In the genomic region with DNA sequence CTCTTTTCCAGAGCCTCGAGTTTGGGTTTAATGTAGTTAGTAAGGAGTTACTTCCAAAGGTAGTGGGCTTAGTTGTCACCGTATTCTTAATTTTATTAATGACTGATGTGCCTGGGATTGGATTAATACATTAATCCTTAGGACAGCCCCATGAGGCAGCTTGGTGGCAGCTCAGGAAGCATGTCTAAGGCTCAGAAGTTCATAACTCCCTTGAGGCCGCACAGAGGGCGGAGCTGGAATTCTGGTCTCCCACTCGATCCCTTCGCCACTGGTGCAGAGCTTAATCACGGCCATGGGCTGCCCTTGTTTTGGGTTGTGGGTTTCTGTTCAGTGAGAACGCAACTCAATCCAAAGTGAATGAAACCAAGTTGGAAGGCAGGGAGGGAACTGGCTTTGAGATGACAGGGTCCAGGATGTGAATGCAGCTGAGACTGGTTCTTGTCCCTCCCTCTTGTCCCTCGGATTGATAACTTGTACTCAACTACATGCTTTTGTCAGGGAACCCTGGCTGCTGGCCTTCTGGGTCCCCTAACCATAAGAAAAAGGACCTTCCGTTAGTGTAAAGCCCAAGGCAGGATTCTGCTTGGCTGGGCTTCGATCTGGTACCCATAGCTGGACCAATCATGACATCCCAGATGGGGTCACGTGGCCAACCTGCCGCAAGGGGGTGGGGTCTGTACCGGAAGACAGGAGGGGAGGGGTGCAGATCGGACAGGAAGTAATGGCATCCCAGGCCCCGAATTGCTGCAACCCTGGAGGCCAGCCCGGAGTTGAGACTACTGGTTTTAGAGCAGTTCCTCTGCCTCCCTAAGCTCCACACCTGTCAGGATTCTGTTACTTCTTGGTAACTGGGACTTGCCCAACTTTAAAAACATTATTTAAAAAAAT, we compare ENCODE assay signal across 14 cellular contexts. TPM values are rescaled to one million over a fixed set of nuclear protein-coding genes. Genes with fewer than 3 reads are reported as not detected.
A peak's percentile ranks its signal among the peaks of the same experiment; 100 is the strongest.
DNase-seq lines count a peak whose midpoint lies in the region; ATAC-seq and TF ChIP-seq lines count a peak whose summit lies in the region.
"Had no signal": no experiment of that assay in that cellular context is flagged by ENCODE, and none has a peak within 500 bp of the region (broad histone marks: within the 10 kb centered on the region; RNA-seq: fewer than 3 reads in every experiment).

No MANE protein-coding gene starts in this region.

- no peaks in the 10 kb centered on the region for H3K27me3 Mint-ChIP-seq in activated T-cell treated with anti-CD3 and anti-CD28 coated beads, Interleukin-2, amount 50 U/mL, for 4 hours (ENCODE audit: low read depth)

- H3K4me1 Mint-ChIP-seq in activated T-cell treated with anti-CD3 and anti-CD28 coated beads, Interleukin-2, amount 50 U/mL, for 4 hours (ENCODE audit: low read depth) = peaks cover 7% of the 10 kb centered on the region
- H3K4me1 Mint-ChIP-seq: activated B cell treated with CpG ODN at 0.5 μM for 24 hours, IgD-negative memory B cell had no signal

- peaks cover 7% of the 10 kb centered on the region for H3K36me3 Mint-ChIP-seq in activated T-cell treated with anti-CD3 and anti-CD28 coated beads, Interleukin-2, amount 50 U/mL, for 4 hours (ENCODE audit: insufficient read depth)
- H3K36me3 Mint-ChIP-seq: IgD-negative memory B cell had no signal

- no peak overlapping the region for H3K4me3 ChIP-seq in psoas muscle
- H3K4me3 ChIP-seq: ascending aorta, left ventricle myocardium inferior had no signal

- H3K27me3 ChIP-seq in psoas muscle (ENCODE audit: insufficient read depth in 3 of 3, low read length in 2 of 3) = no peaks in the 10 kb centered on the region
- H3K27me3 ChIP-seq: ascending aorta had no signal

- peak; percentile 62 for ATAC-seq in activated T-cell treated with anti-CD3 and anti-CD28 coated beads, Interleukin-2, amount 50 U/mL, for 4 hours
- ATAC-seq in psoas muscle (no peak), GM18909 (IDR thresholded peaks at IDR 0.05; ENCODE audit: poor library complexity, unreplicated experiment) (no peak)

- no peak for TF ChIP-seq CTCF in psoas muscle (IDR thresholded peaks at IDR 0.05)

- H3K36me3 ChIP-seq in psoas muscle (ENCODE audit: insufficient read depth in 1 of 2, low read depth in 1 of 2) = no peaks in the 10 kb centered on the region
- H3K36me3 ChIP-seq: left ventricle myocardium inferior had no signal

- DNase-seq in activated CD8-positive, alpha-beta memory T cell treated with anti-CD3 and anti-CD28 coated beads for 24 hours = peak; percentile 63
- DNase-seq in activated CD8-positive, alpha-beta memory T cell treated with anti-CD3 and anti-CD28 coated beads, Interleukin-2, amount 50 U/mL, for 48 hours = no peak
- DNase-seq in M059J (ENCODE audit: low read depth) (peak; percentile 16), psoas muscle (no peak), NCI-H187 (lab: John Stamatoyannopoulos, UW) (no peak)
- DNase-seq in activated T-cell treated with anti-CD3 and anti-CD28 coated beads, Interleukin-2, amount 50 U/mL, for 4 hours = no peak
- peak; percentile 35 for DNase-seq in stimulated activated CD4-positive, alpha-beta T cell treated with anti-CD3 and anti-CD28 coated beads, Interleukin-4, amount 100 ng/mL, for 24 hours
- DNase-seq: activated B cell treated with CpG ODN at 0.5 μM for 24 hours, left ventricle myocardium inferior, occipital lobe, Right ventricle myocardium superior had no signal

- intact Hi-C loops in psoas muscle (cut with DNase I) = no loop called here

- 61 to 67% (median 64%) methylated on average over 17 of the region's 17 CpGs for WGBS in psoas muscle, 3 donors

- H3K9me3 Mint-ChIP-seq in activated T-cell treated with anti-CD3 and anti-CD28 coated beads, Interleukin-2, amount 50 U/mL, for 4 hours = no peaks in the 10 kb centered on the region
- H3K9me3 Mint-ChIP-seq: activated B cell treated with CpG ODN at 0.5 μM for 24 hours, IgD-negative memory B cell had no signal

- H3K4me1 ChIP-seq in psoas muscle = no peaks in the 10 kb centered on the region
- H3K4me1 ChIP-seq: ascending aorta, left ventricle myocardium inferior had no signal

- H3K4me3 Mint-ChIP-seq in activated T-cell treated with anti-CD3 and anti-CD28 coated beads, Interleukin-2, amount 50 U/mL, for 4 hours = no peak overlapping the region
- H3K4me3 Mint-ChIP-seq: activated B cell treated with CpG ODN at 0.5 μM for 24 hours had no signal

- H3K9me3 ChIP-seq in psoas muscle = no peaks in the 10 kb centered on the region
- H3K9me3 ChIP-seq: ascending aorta, left ventricle myocardium inferior had no signal

- no peak overlapping the region for H3K27ac ChIP-seq in psoas muscle
- H3K27ac ChIP-seq: ascending aorta, left ventricle myocardium inferior had no signal

RNA-seq across cellular contexts. Expression of a gene that starts 45.4 kb away (rescaled TPM):
- not detected in 2 replicates for total RNA-seq in M059J (2014; rRNA removed; shearing (Covaris generic))
- 10 to 100 TPM; 16.3 to 25.7 (median 16.6) TPM for total RNA-seq in activated T-cell treated with anti-CD3 and anti-CD28 coated beads, Interleukin-2, amount 50 U/mL, for 4 hours
- total RNA-seq in psoas muscle = 1 to 10 TPM in 2 of 4 donors, under 1 TPM in 2; 0.78 to 1.8 (median 1.3) TPM
- polyA plus RNA-seq in psoas muscle = 1 to 10 TPM in 2 of 3 donors, under 1 TPM in 1; 0.82 to 2.1 (median 1.1) TPM

RNA-seq across cellular contexts. Expression of a gene that starts 57.7 kb away (rescaled TPM):
- total RNA-seq in M059J (2014; rRNA removed; shearing (Covaris generic)) = 0.07 and 0.34 TPM in 2 replicates
- total RNA-seq in activated T-cell treated with anti-CD3 and anti-CD28 coated beads, Interleukin-2, amount 50 U/mL, for 4 hours = 1 to 10 TPM; 2.9 to 6.2 (median 3.9) TPM
- total RNA-seq in psoas muscle = under 1 TPM; 0.21 to 0.74 (median 0.42) TPM
- under 1 TPM; 0.07 to 0.25 (median 0.21) TPM for polyA plus RNA-seq in psoas muscle

Comparison
In these comparisons a context has a peak if more than half of its experiments do, and no peak if none do; other contexts are left out.
1. DNase-seq: peak in activated CD8-positive, alpha-beta memory T cell treated with anti-CD3 and anti-CD28 coated beads for 24 hours (single experiment), M059J (single experiment) and stimulated activated CD4-positive, alpha-beta T cell treated with anti-CD3 and anti-CD28 coated beads, Interleukin-4, amount 100 ng/mL, for 24 hours (single experiment); none in activated CD8-positive, alpha-beta memory T cell treated with anti-CD3 and anti-CD28 coated beads, Interleukin-2, amount 50 U/mL, for 48 hours (single experiment), activated T-cell treated with anti-CD3 and anti-CD28 coated beads, Interleukin-2, amount 50 U/mL, for 4 hours (single experiment), psoas muscle (0 of 2) and NCI-H187 (0 of 2).
2. ATAC-seq: peak in activated T-cell treated with anti-CD3 and anti-CD28 coated beads, Interleukin-2, amount 50 U/mL, for 4 hours (2 of 2); none in psoas muscle (0 of 4) and GM18909 (single experiment).
3. RNA of a gene that starts 45.4 kb away (total RNA-seq): 16.3 to 25.7 TPM in activated T-cell treated with anti-CD3 and anti-CD28 coated beads, Interleukin-2, amount 50 U/mL, for 4 hours; 0.78 to 1.8 TPM in psoas muscle and not detected in M059J; every median in the first group is over 4 times any median in the second.